ENCODE assay signal across 26 cellular contexts in genomic region chr4:153804742-153805141, GRCh38. TPM values are rescaled to one million over a fixed set of nuclear protein-coding genes. Genes with fewer than 3 reads are reported as not detected.
DNase-seq lines count a peak whose midpoint lies in the region; FAIRE-seq and TF ChIP-seq lines count a peak whose summit lies in the region.
"Had no signal": no experiment of that assay in that cellular context is flagged by ENCODE, and none has a peak within 500 bp of the region (broad histone marks: within the 10 kb centered on the region; RNA-seq: fewer than 3 reads in every experiment).

No MANE protein-coding gene starts in this region.

- H3K27ac ChIP-seq in H1 (ENCODE audit: low read depth, low read length), result no peak overlapping the region
- no peak overlapping the region for H3K27ac ChIP-seq in mesenchymal stem cell (ENCODE audit: low read length, poor library complexity, severe bottlenecking)
- no peak overlapping the region for H3K27ac ChIP-seq in sigmoid colon
- H3K27ac ChIP-seq: 22Rv1, HL-60, KMS-11, PC-9, RWPE1 had no signal

- H2BK120ac ChIP-seq in H1 (replicated peaks; ENCODE audit: low read depth, low read length) (no peak overlapping the region), mesenchymal stem cell (ENCODE audit: low read depth, low read length) (no peak overlapping the region)

- H4K8ac ChIP-seq in H1 (ENCODE audit: extremely low read depth, insufficient read depth, low read length) (no peak overlapping the region), mesenchymal stem cell (ENCODE audit: low read length) (no peak overlapping the region)

- no peaks in the 10 kb centered on the region for H3K27me3 ChIP-seq in H1 (replicated peaks in 1 of 4; ENCODE audit: control insufficient read depth in 3 of 4, extremely low read depth in 1 of 4, insufficient read depth in 3 of 4, low read length in 3 of 4)
- peaks cover 0 to 4% of the 10 kb centered on the region in 2 experiments for H3K27me3 ChIP-seq in mesenchymal stem cell (ENCODE audit: control insufficient read depth in 1 of 2, insufficient read depth in 1 of 2, low read length in 2 of 2)
- H3K27me3 ChIP-seq in sigmoid colon, result no peaks in the 10 kb centered on the region

- 62% methylated on average over 3 of the region's 3 CpGs; no CpG with 5 or more reads in 1 of the 2 experiments for WGBS in H1 (ENCODE audit: extremely low coverage in 1 of 2, insufficient coverage in 1 of 2, insufficient read length in 1 of 2, insufficient replicate concordance in 2 of 2, low coverage in 1 of 2, low lambda C conversion rate in 2 of 2, missing lambda C conversion rate in 1 of 2), 2 experiments
- WGBS in mesenchymal stem cell, result 48% methylated on average over 2 of the region's 3 CpGs
- 36 to 38% methylated on average over 3 of the region's 3 CpGs for WGBS in sigmoid colon, 2 donors

- no peaks in the 10 kb centered on the region for H3K79me2 ChIP-seq in H1 (ENCODE audit: control insufficient read depth in 1 of 2, insufficient read depth in 2 of 2, low read length in 2 of 2)

- no peak overlapping the region for H3K4me3 ChIP-seq in H1 (ENCODE audit: extremely low read depth in 1 of 4, insufficient read depth in 2 of 4, low read depth in 3 of 4, low read length in 4 of 4)
- no peak overlapping the region for H3K4me3 ChIP-seq in mesenchymal stem cell (ENCODE audit: insufficient read depth in 1 of 2, low read depth in 1 of 2, low read length in 2 of 2)
- no peak overlapping the region for H3K4me3 ChIP-seq in sigmoid colon
- H3K4me3 ChIP-seq: PC-9 had no signal

- H3K4me2 ChIP-seq in H1 (ENCODE audit: insufficient read depth in 1 of 2, low read depth in 2 of 2, low read length in 2 of 2) (no peak overlapping the region), mesenchymal stem cell (ENCODE audit: low read length, poor library complexity, severe bottlenecking) (no peak overlapping the region)
- H3K4me2 ChIP-seq: KMS-11, PC-9 had no signal

- H2BK5ac ChIP-seq in H1 (ENCODE audit: low read depth, low read length), result no peak overlapping the region
- no peak overlapping the region for H2BK5ac ChIP-seq in mesenchymal stem cell (ENCODE audit: low read depth, low read length, poor library complexity, severe bottlenecking)

- H2BK12ac ChIP-seq in H1 (ENCODE audit: low read depth, low read length), result no peak overlapping the region
- H2BK12ac ChIP-seq in mesenchymal stem cell (ENCODE audit: low read length in 2 of 2), result peak overlapping the region in 1 of 2 experiments; percentile 96

- no peak for TF ChIP-seq EP300 in H1 (IDR thresholded peaks at IDR 0.05; ENCODE audit: borderline replicate concordance in 1 of 2, low read depth in 2 of 2, low read length in 2 of 2)
- TF ChIP-seq EP300 in sigmoid colon (IDR thresholded peaks at IDR 0.05), result no peak

- H3K36me3 ChIP-seq in H1 (ENCODE audit: control insufficient read depth in 2 of 4, insufficient read depth in 4 of 4, low read length in 3 of 4) (peaks cover 0 to 4% (median 0%) of the 10 kb centered on the region in 4 experiments; a peak in 2 of 8 replicates), mesenchymal stem cell (ENCODE audit: control insufficient read depth in 1 of 2, insufficient read depth in 2 of 2, low read depth in 1 of 2, low read length in 2 of 2) (no peaks in the 10 kb centered on the region), sigmoid colon (no peaks in the 10 kb centered on the region)

- H3K18ac ChIP-seq in H1 (ENCODE audit: extremely low read depth, low read length) (no peak overlapping the region), mesenchymal stem cell (ENCODE audit: low read depth in 1 of 2, low read length in 2 of 2) (peak overlapping the region in 1 of 2 experiments; percentile 59)

- no peak overlapping the region for H2BK20ac ChIP-seq in H1 (ENCODE audit: low read length)

- H4K91ac ChIP-seq in H1 (replicated peaks; ENCODE audit: insufficient read length, low read length) (no peak overlapping the region), mesenchymal stem cell (ENCODE audit: low read length) (no peak overlapping the region)

- no peak for TF ChIP-seq RAD21 in H1 (IDR thresholded peaks at IDR 0.05 in 1 of 2, conservative IDR thresholded peaks at IDR 0.05 in 1 of 2; ENCODE audit: low read depth in 2 of 2, low read length in 2 of 2)

- no peak overlapping the region for H2AFZ ChIP-seq in H1 (ENCODE audit: low read length)
- no peak overlapping the region for H2AFZ ChIP-seq in mesenchymal stem cell (ENCODE audit: low read depth, low read length)
- H2AFZ ChIP-seq: PC-9 had no signal

- TF ChIP-seq POLR2A in H1 (IDR thresholded peaks at IDR 0.05; ENCODE audit: control extremely low read depth in 1 of 2, low read depth in 2 of 2, low read length in 2 of 2), result no peak
- TF ChIP-seq POLR2A in GM12891 (IDR thresholded peaks at IDR 0.05; ENCODE audit: low read depth, low read length), result no peak
- TF ChIP-seq POLR2A in sigmoid colon (IDR thresholded peaks at IDR 0.05), result no peak

- H3K56ac ChIP-seq in H1 (replicated peaks; ENCODE audit: insufficient read length, low read depth, low read length), result no peak overlapping the region

- no peak for FAIRE-seq in H1 (lab: Jason Lieb, UNC)
- no peak for FAIRE-seq in GM12891 (lab: Jason Lieb, UNC)

- POLR2A ChIA-PET in H1 (lab: Charles Lee; ENCODE audit: partially characterized antibody), result interaction anchor here (1.3 kb wide), 1 partner anchor 24 kb away, joined by 3 read pairs; no protein-coding TSS in a partner anchor

- H3K4me1 ChIP-seq in H1 (replicated peaks in 1 of 4; ENCODE audit: control insufficient read depth in 3 of 4, insufficient read depth in 4 of 4, low read length in 3 of 4) (no peaks in the 10 kb centered on the region), mesenchymal stem cell (ENCODE audit: control insufficient read depth, insufficient read depth, low read depth, low read length) (no peaks in the 10 kb centered on the region), sigmoid colon (no peaks in the 10 kb centered on the region)

- no peak overlapping the region for H4K5ac ChIP-seq in H1 (ENCODE audit: insufficient read length, low read depth, low read length)

- H3K9me3 ChIP-seq in H1 (ENCODE audit: insufficient read depth in 2 of 2, low read depth in 1 of 2, low read length in 1 of 2) (peaks cover 0 to 10% of the 10 kb centered on the region in 2 experiments; a peak in 2 of 4 replicates), mesenchymal stem cell (ENCODE audit: control insufficient read depth, low read length) (no peaks in the 10 kb centered on the region), sigmoid colon (no peaks in the 10 kb centered on the region)

- H3K23me2 ChIP-seq in H1 (ENCODE audit: low read depth, low read length), result no peaks in the 10 kb centered on the region

- no peak overlapping the region for H3K23ac ChIP-seq in H1 (ENCODE audit: insufficient read length)
- H3K23ac ChIP-seq in mesenchymal stem cell (ENCODE audit: low read length in 2 of 2), result no peak overlapping the region

- DNase-seq in NCI-H82 (lab: John Stamatoyannopoulos, UW) (peak; percentile 49), NCI-H82 treated with DMSO at 0.1 percent for 48 hours (lab: John Stamatoyannopoulos, UW; ENCODE audit: unreplicated experiment) (no peak), H1 (ENCODE audit: low read depth in 1 of 2, low spot score in 2 of 2) (no peak), mesenchymal stem cell (peak; percentile 63), GM03348 (ENCODE audit: low spot score) (no peak), GM12891 (ENCODE audit: insufficient read length, low spot score) (no peak), cerebellar cortex (ENCODE audit: low spot score) (no peak), sigmoid colon (no peak)
- DNase-seq: AML-193; C1 segment of cervical spinal cord; CD8-positive, alpha-beta T cell; H7; MV-4-11; NCI-H1105 treated with DMSO at 0.1 percent for 48 hours; NCI-H2081; NCI-H2171; NCI-H524 treated with DMSO at 0.1 percent for 48 hours; PC-9; SHP77 treated with DMSO at 0.1 percent for 48 hours; T-cell had no signal

- H4K20me1 ChIP-seq in H1 (replicated peaks in 1 of 2; ENCODE audit: control insufficient read depth in 1 of 2, insufficient read depth in 2 of 2, low read length in 2 of 2), result no peaks in the 10 kb centered on the region

- intact Hi-C loops in sigmoid colon (cut with DNase I), result no loop called here

- H3K9ac ChIP-seq in H1 (replicated peaks in 1 of 4; ENCODE audit: extremely low read depth in 1 of 4, low read depth in 3 of 4, low read length in 3 of 4) (no peak overlapping the region), mesenchymal stem cell (ENCODE audit: low read length) (no peak overlapping the region)
- H3K9ac ChIP-seq: KMS-11 had no signal

- H3K79me1 ChIP-seq in H1 (ENCODE audit: low read depth, low read length), result no peaks in the 10 kb centered on the region
- no peaks in the 10 kb centered on the region for H3K79me1 ChIP-seq in mesenchymal stem cell (replicated peaks; ENCODE audit: low read length, poor library complexity, severe bottlenecking)

- TF ChIP-seq CTCF in H1 (IDR thresholded peaks at IDR 0.05; ENCODE audit: control extremely low read depth in 1 of 3, insufficient read depth in 1 of 3, low read depth in 1 of 3, low read length in 3 of 3), result no peak
- no peak for TF ChIP-seq CTCF in sigmoid colon (IDR thresholded peaks at IDR 0.05)

- no peak overlapping the region for H3K4ac ChIP-seq in H1 (replicated peaks; ENCODE audit: insufficient read length, low read depth, low read length)
- no peak overlapping the region for H3K4ac ChIP-seq in mesenchymal stem cell (ENCODE audit: low read depth in 1 of 2, low read length in 2 of 2)

- H2BK15ac ChIP-seq in H1 (ENCODE audit: low read length) (no peak overlapping the region), mesenchymal stem cell (ENCODE audit: low read depth, poor library complexity, severe bottlenecking) (no peak overlapping the region)

- H3K14ac ChIP-seq in H1 (ENCODE audit: insufficient read length) (no peak overlapping the region), mesenchymal stem cell (ENCODE audit: low read length in 2 of 2) (no peak overlapping the region)

- H2AK5ac ChIP-seq in H1 (ENCODE audit: low read depth, low read length), result no peak overlapping the region
- H2AK5ac ChIP-seq in mesenchymal stem cell (ENCODE audit: low read length, severe bottlenecking), result no peak overlapping the region

- CTCF ChIA-PET in H1 (lab: Charles Lee; ENCODE audit: partially characterized antibody), result interaction anchor here (0.7 to 2.6 kb wide), 2 partner anchors 9 to 11 kb away, joined by 3 to 13 read pairs; no protein-coding TSS in a partner anchor

RNA-seq across cellular contexts. Expression of gene SFRP2, which starts 15.9 kb away (rescaled TPM):
- 342 and 354 TPM in 2 replicates for total RNA-seq in H1 (2021; fragmentation: NEBNext Ultra II Directional; extraction: Animal tissue kit (Norgen Biotek cat#: 25700))
- polyA plus RNA-seq in H1 (2011; rRNA removed) (108 and 177 TPM in 2 replicates), sigmoid colon (10 to 100 TPM in 1 of 3 donors, 1 to 10 TPM in 1, not detected in 1; 2.0 to 30.6 TPM)
- polyA plus RNA-seq in H1 (2011; cell fraction: cytosol; rRNA removed), result 73.3 TPM
- 124 TPM for polyA plus RNA-seq in H1 (2011; cell fraction: nucleus; rRNA removed)
- 338 to 388 TPM (median 363 TPM) in 4 replicates for polyA plus RNA-seq in H1 (2012, experiment 1 of 2)
- polyA plus RNA-seq in H1 (2012, experiment 2 of 2), result 372 TPM
- polyA plus RNA-seq in H1 (2013, experiment 1 of 2), result 748 TPM
- polyA plus RNA-seq in H1 (2013, experiment 2 of 2), result 812 TPM
- polyA minus RNA-seq in H1 (2011; rRNA and poly(A)+ RNA removed), result 54.6 and 56.4 TPM in 2 replicates
- 119 TPM for polyA minus RNA-seq in H1 (2011; cell fraction: cytosol; rRNA and poly(A)+ RNA removed)
- 63.1 TPM for polyA minus RNA-seq in H1 (2011; cell fraction: nucleus; rRNA and poly(A)+ RNA removed)
- polyA plus RNA-seq in mesenchymal stem cell (2013, experiment 1 of 2), result 6.0 TPM
- polyA plus RNA-seq in mesenchymal stem cell (2013, experiment 2 of 2), result 6.2 TPM
- not detected for polyA plus RNA-seq in GM12891 (2012; ENCODE audit: low read depth, missing spikeins)
- 10 to 100 TPM; 12.1 to 64.8 (median 33.1) TPM for total RNA-seq in sigmoid colon
- total RNA-seq: CD8-positive, alpha-beta T cell; G401; HT-29; PC-9 had no signal

RNA-seq across cellular contexts. Expression of gene RNF175, which starts 44.9 kb away (rescaled TPM):
- 7.3 and 7.9 TPM in 2 replicates for total RNA-seq in H1 (2021; fragmentation: NEBNext Ultra II Directional; extraction: Animal tissue kit (Norgen Biotek cat#: 25700))
- 4.7 and 9.8 TPM in 2 replicates for polyA plus RNA-seq in H1 (2011; rRNA removed)
- polyA plus RNA-seq in H1 (2011; cell fraction: cytosol; rRNA removed), result 7.9 TPM
- 8.2 TPM for polyA plus RNA-seq in H1 (2011; cell fraction: nucleus; rRNA removed)
- 7.0 to 11.4 TPM (median 7.5 TPM) in 4 replicates for polyA plus RNA-seq in H1 (2012, experiment 1 of 2)
- polyA plus RNA-seq in H1 (2012, experiment 2 of 2), result 3.4 TPM
- 5.1 TPM for polyA plus RNA-seq in H1 (2013, experiment 1 of 2)
- polyA plus RNA-seq in H1 (2013, experiment 2 of 2), result 4.8 TPM
- 17.9 and 20.3 TPM in 2 replicates for polyA minus RNA-seq in H1 (2011; rRNA and poly(A)+ RNA removed)
- 7.5 TPM for polyA minus RNA-seq in H1 (2011; cell fraction: cytosol; rRNA and poly(A)+ RNA removed)
- 29.8 TPM for polyA minus RNA-seq in H1 (2011; cell fraction: nucleus; rRNA and poly(A)+ RNA removed)
- not detected for polyA plus RNA-seq in mesenchymal stem cell (2013, experiment 1 of 2)
- 0.05 TPM for polyA plus RNA-seq in mesenchymal stem cell (2013, experiment 2 of 2)
- not detected for polyA plus RNA-seq in GM12891 (2012; ENCODE audit: low read depth, missing spikeins)
- total RNA-seq in sigmoid colon, result 1 to 10 TPM in 1 of 4 donors, under 1 TPM in 1, not detected in 2; 0.99 to 1.8 TPM
- under 1 TPM in 1 of 3 donors, not detected in 2; 0.26 TPM for polyA plus RNA-seq in sigmoid colon
- total RNA-seq: G401, HT-29, PC-9 had no signal

Comparison
In these comparisons a context has a peak if more than half of its experiments do, and no peak if none do; other contexts are left out.
1. DNase-seq: peak in NCI-H82 (single experiment) and mesenchymal stem cell (single experiment); none in NCI-H82 treated with DMSO at 0.1 percent for 48 hours (single experiment), H1 (0 of 2), GM03348 (single experiment), GM12891 (single experiment), cerebellar cortex (single experiment) and sigmoid colon (single experiment).